ENCODE assay signal across 8 cellular contexts in the genomic region with DNA sequence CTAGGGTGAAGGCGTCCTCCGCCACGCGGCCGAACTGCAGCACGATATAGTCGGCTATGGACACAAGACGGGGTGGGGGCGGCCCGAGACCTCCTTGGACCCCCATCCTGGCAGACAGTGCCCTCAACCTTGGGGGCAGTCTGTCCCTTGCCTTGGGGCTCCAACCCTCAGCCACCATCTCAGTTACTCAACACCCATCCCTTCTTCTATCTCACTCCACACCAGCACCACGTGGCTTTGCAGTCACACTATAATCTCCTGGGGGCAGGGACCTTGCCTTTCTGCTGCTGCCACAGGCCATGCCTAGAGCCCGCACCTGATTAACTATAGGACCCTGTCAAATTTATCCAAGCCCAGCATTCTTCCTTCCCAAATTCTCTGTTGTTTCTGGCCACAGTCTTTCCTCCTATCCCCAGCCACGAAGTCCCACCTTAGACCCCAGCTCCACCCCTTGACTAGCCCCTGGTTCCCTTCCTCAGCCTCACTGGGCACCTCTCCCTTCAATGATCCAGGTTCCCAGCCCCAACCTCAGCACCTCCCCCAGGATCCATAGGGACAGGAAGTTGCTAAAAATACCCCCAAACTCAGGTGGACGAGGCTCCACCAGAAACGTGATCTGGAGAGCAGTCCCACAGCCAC. TPM values are rescaled to one million over a fixed set of nuclear protein-coding genes. Genes with fewer than 3 reads are reported as not detected.
A peak's percentile ranks its signal among the peaks of the same experiment; 100 is the strongest.
DNase-seq lines count a peak whose midpoint lies in the region; ATAC-seq and TF ChIP-seq lines count a peak whose summit lies in the region.

No MANE protein-coding gene starts in this region.

- peak overlapping the region; percentile 91 for H3K4me3 ChIP-seq in Caco-2 (ENCODE audit: low read depth, low read length)
- no peak overlapping the region for H3K4me3 ChIP-seq in OCI-LY7 (ENCODE audit: low read depth, low read length, poor library complexity, severe bottlenecking)
- peak overlapping the region; percentile 67 for H3K4me3 ChIP-seq in epithelial cell of esophagus (ENCODE audit: low read length)
- peak overlapping the region; percentile 79 for H3K4me3 ChIP-seq in osteoblast (ENCODE audit: insufficient read depth, low read length)
- H3K4me3 ChIP-seq in left lung = peak overlapping the region in 1 of 2 donors; percentile 72

- ATAC-seq in left lung = no peak

- TSS peak; percentile 43 for BruUV-seq in Caco-2 (replicated peaks; lab: Mats Ljungman, UMichigan)
- no TSS peak for BruUV-seq in OCI-LY7 (replicated peaks; lab: Mats Ljungman, UMichigan)

- H3K4me2 ChIP-seq in OCI-LY7 (ENCODE audit: low read length) = peak overlapping the region; percentile 89; the same call in 1 of the 2 replicates
- peak overlapping the region; percentile 83 for H3K4me2 ChIP-seq in osteoblast (ENCODE audit: insufficient read depth, low read length)

- no peaks in the 10 kb centered on the region; the same call in 1 of the 2 replicates for H3K36me3 ChIP-seq in Caco-2 (ENCODE audit: control insufficient read depth, insufficient read depth, low read length)
- no peaks in the 10 kb centered on the region for H3K36me3 ChIP-seq in OCI-LY7 (ENCODE audit: insufficient read depth, low read length)
- H3K36me3 ChIP-seq in osteoblast (ENCODE audit: insufficient read depth, low read length) = no peaks in the 10 kb centered on the region
- H3K36me3 ChIP-seq in left lung = no peaks in the 10 kb centered on the region

- no peaks in the 10 kb centered on the region for H3K9me3 Mint-ChIP-seq in Caco-2 (ENCODE audit: unreplicated experiment)

- DNase-seq in Caco-2 = peak; percentile 52 to 62
- no peak for DNase-seq in OCI-LY7 (ENCODE audit: low spot score)
- no peak for DNase-seq in epithelial cell of esophagus (ENCODE audit: low read depth)
- DNase-seq in osteoblast (ENCODE audit: insufficient read length, low spot score, missing footprints) = peak; percentile 82
- no peak for DNase-seq in H4 (ENCODE audit: low spot score)
- DNase-seq in NCI-H774 (lab: John Stamatoyannopoulos, UW) = no peak
- DNase-seq in left lung = no peak
- no peak for DNase-seq in NCI-H2196 (lab: John Stamatoyannopoulos, UW; ENCODE audit: unreplicated experiment)

- H3K36me3 Mint-ChIP-seq in Caco-2 (ENCODE audit: insufficient read depth, unreplicated experiment) = peaks cover 7% of the 10 kb centered on the region

- CTCF ChIA-PET in Caco-2 (lab: Charles Lee) (interaction anchor here (0.7 kb wide), 1 partner anchor 24 kb away, joined by 3 read pairs; no protein-coding TSS in a partner anchor), OCI-LY7 (lab: Charles Lee; ENCODE audit: unreplicated experiment) (interaction anchor here (0.9 kb wide), 1 partner anchor 24 kb away, joined by 12 read pairs; no protein-coding TSS in a partner anchor)

- peak overlapping the region; percentile 84 for H3K27ac Mint-ChIP-seq in Caco-2 (ENCODE audit: unreplicated experiment)

- H3K9me2 ChIP-seq in OCI-LY7 (ENCODE audit: insufficient read depth, low read length) = no peaks in the 10 kb centered on the region

- H3K9me3 ChIP-seq in Caco-2 (no peaks in the 10 kb centered on the region), OCI-LY7 (ENCODE audit: low read length) (no peaks in the 10 kb centered on the region), osteoblast (ENCODE audit: low read depth, low read length) (no peaks in the 10 kb centered on the region), left lung (no peaks in the 10 kb centered on the region)

- H3K4me3 Mint-ChIP-seq in Caco-2 (ENCODE audit: unreplicated experiment) = peak overlapping the region; percentile 90

- H3K27me3 ChIP-seq in Caco-2 (replicated peaks; ENCODE audit: control insufficient read depth, insufficient read depth, low read length) (no peaks in the 10 kb centered on the region), osteoblast (ENCODE audit: insufficient read depth, low read length) (peaks cover 5% of the 10 kb centered on the region), left lung (peaks cover 2 to 88% of the 10 kb centered on the region in 2 donors)

- H3K4me1 Mint-ChIP-seq in Caco-2 (ENCODE audit: low read depth, unreplicated experiment) = peaks cover 6% of the 10 kb centered on the region

- H4K20me1 ChIP-seq in OCI-LY7 (ENCODE audit: insufficient read depth, low read length) = no peaks in the 10 kb centered on the region
- H4K20me1 ChIP-seq in osteoblast (ENCODE audit: insufficient read depth, low read length) = peaks cover 25% of the 10 kb centered on the region

- POLR2A ChIA-PET in Caco-2 (lab: Charles Lee) (interaction anchor here (0.6 to 2.6 kb wide), 2 partner anchors 24 to 26 kb away, joined by 4 to 18 read pairs; no protein-coding TSS in a partner anchor), OCI-LY7 (lab: Charles Lee) (no interaction called here)

- H2AFZ ChIP-seq in OCI-LY7 (ENCODE audit: low read length) = no peak overlapping the region
- H2AFZ ChIP-seq in osteoblast (ENCODE audit: low read length) = no peak overlapping the region

- peaks cover 34% of the 10 kb centered on the region for H3K4me1 ChIP-seq in Caco-2
- H3K4me1 ChIP-seq in OCI-LY7 (ENCODE audit: insufficient read depth, low read length, poor library complexity, severe bottlenecking) = peaks cover 14% of the 10 kb centered on the region
- peaks cover 25% of the 10 kb centered on the region for H3K4me1 ChIP-seq in osteoblast (ENCODE audit: insufficient read depth, low read length)
- H3K4me1 ChIP-seq in left lung = peaks cover 12 to 38% of the 10 kb centered on the region in 2 donors

- H3K27me3 Mint-ChIP-seq in Caco-2 (ENCODE audit: insufficient read depth, unreplicated experiment) = no peaks in the 10 kb centered on the region

- H3K27ac ChIP-seq in OCI-LY7 (ENCODE audit: low read depth, low read length, poor library complexity, severe bottlenecking) (no peak overlapping the region), osteoblast (ENCODE audit: low read depth, low read length) (no peak overlapping the region), left lung (peak overlapping the region in 1 of 2 donors; percentile 88)

- TF ChIP-seq CTCF in Caco-2 (IDR thresholded peaks at IDR 0.05; ENCODE audit: insufficient read depth in 1 of 2, low read depth in 1 of 2, low read length in 1 of 2, severe bottlenecking in 1 of 2, unreplicated experiment in 1 of 2) (no peak), OCI-LY7 (conservative IDR thresholded peaks at IDR 0.05; ENCODE audit: low read length) (no peak), epithelial cell of esophagus (IDR thresholded peaks at IDR 0.05; ENCODE audit: insufficient read depth, low read depth, low read length, missing control alignments) (no peak), osteoblast (IDR thresholded peaks at IDR 0.05; ENCODE audit: extremely low read depth, low read depth, low read length) (no peak), left lung (IDR thresholded peaks at IDR 0.05) (no peak)

- H3K79me2 ChIP-seq in OCI-LY7 (ENCODE audit: insufficient read depth, low read depth, low read length) (no peaks in the 10 kb centered on the region), osteoblast (ENCODE audit: insufficient read depth, low read length) (peaks cover 28% of the 10 kb centered on the region)

- intact Hi-C loops in Caco-2 (cut with micrococcal nuclease; ENCODE audit: unreplicated experiment) (no loop called here), OCI-LY7 (cut with micrococcal nuclease; ENCODE audit: unreplicated experiment) (no loop called here), left lung (cut with DNase I) (no loop called here)

RNA-seq across cellular contexts. Expression of gene TEAD3, which starts 1.6 kb away (rescaled TPM):
- total RNA-seq in Caco-2 (2022) (51.8 and 57.2 TPM in 2 replicates), OCI-LY7 (2022) (not detected in 2 replicates), osteoblast (10.9 and 11.2 TPM in 2 replicates), left lung (10 to 100 TPM; 18.1 to 22.4 TPM)
- not detected in 2 replicates for total RNA-seq in OCI-LY7 (2014; rRNA removed; shearing (Covaris generic))
- total RNA-seq in H4 (2014; rRNA removed; shearing (Covaris generic)) = 4.1 and 7.1 TPM in 2 replicates

RNA-seq across cellular contexts. Expression of gene TULP1, which starts 14.2 kb away (rescaled TPM):
- total RNA-seq in Caco-2 (2022) (not detected in 2 replicates), OCI-LY7 (2022) (not detected in 2 replicates), osteoblast (not detected in 2 replicates), left lung (not detected)
- not detected in 2 replicates for total RNA-seq in OCI-LY7 (2014; rRNA removed; shearing (Covaris generic))
- total RNA-seq in H4 (2014; rRNA removed; shearing (Covaris generic)) = not detected in 2 replicates

RNA-seq across cellular contexts. Expression of gene RPL10A, which starts 30.3 kb away (rescaled TPM):
- total RNA-seq in Caco-2 (2022) (1,082 and 1,106 TPM in 2 replicates), OCI-LY7 (2022) (1,541 and 1,581 TPM in 2 replicates), osteoblast (1,373 and 1,488 TPM in 2 replicates), left lung (1,000 to 10,000 TPM in 1 of 2 donors, 100 to 1,000 TPM in 1; 858 to 1,030 TPM)
- 2,473 and 2,643 TPM in 2 replicates for total RNA-seq in OCI-LY7 (2014; rRNA removed; shearing (Covaris generic))
- 1,521 and 1,556 TPM in 2 replicates for total RNA-seq in H4 (2014; rRNA removed; shearing (Covaris generic))

RNA-seq across cellular contexts. Expression of gene FANCE, which starts 46.4 kb away (rescaled TPM):
- 10.5 and 12.4 TPM in 2 replicates for total RNA-seq in Caco-2 (2022)
- total RNA-seq in OCI-LY7 (2014; rRNA removed; shearing (Covaris generic)) = 12.4 and 14.4 TPM in 2 replicates
- total RNA-seq in OCI-LY7 (2022) = 17.4 and 19.9 TPM in 2 replicates
- total RNA-seq in osteoblast = 13.8 and 16.6 TPM in 2 replicates
- total RNA-seq in H4 (2014; rRNA removed; shearing (Covaris generic)) = 5.9 and 6.6 TPM in 2 replicates
- total RNA-seq in left lung = 1 to 10 TPM; 5.4 to 7.9 TPM

Comparison
In these comparisons a context has a peak if more than half of its experiments do, and no peak if none do; other contexts are left out.
1. DNase-seq: peak in Caco-2 (2 of 2) and osteoblast (single experiment); none in OCI-LY7 (single experiment), epithelial cell of esophagus (single experiment), H4 (single experiment), NCI-H774 (single experiment), left lung (0 of 2) and NCI-H2196 (single experiment).